ENCODE assay signal across 20 cellular contexts in genomic region chr2:239162141-239162821, GRCh38.
A peak's percentile ranks its signal among the peaks of the same experiment; 100 is the strongest.
DNase-seq lines count a peak whose midpoint lies in the region; ATAC-seq and TF ChIP-seq lines count a peak whose summit lies in the region.
"Had no signal": no experiment of that assay in that cellular context is flagged by ENCODE, and none has a peak within 500 bp of the region (broad histone marks: within the 10 kb centered on the region; RNA-seq: fewer than 3 reads in every experiment).

No MANE protein-coding gene starts in this region.

- H3K4me3 ChIP-seq in BLaER1 = 0 out of 2 replicates have a peak overlapping the region, but pooled peaks have one; percentile 3
- H3K4me3 ChIP-seq in osteoblast (ENCODE audit: insufficient read depth, low read length) = no peak overlapping the region
- H3K4me3 ChIP-seq: coronary artery had no signal

- H3K36me3 ChIP-seq in BLaER1 (peaks cover 9% of the 10 kb centered on the region), osteoblast (ENCODE audit: insufficient read depth, low read length) (no peaks in the 10 kb centered on the region)

- peak overlapping the region; percentile 42; the same call in 1 of the 2 replicates for H3K9ac ChIP-seq in BLaER1

- H3K27me3 ChIP-seq in BLaER1 = no peaks in the 10 kb centered on the region
- H3K27me3 ChIP-seq in osteoblast (ENCODE audit: insufficient read depth, low read length) = no peaks in the 10 kb centered on the region

- TF ChIP-seq CTCF in CD14-positive monocyte (IDR thresholded peaks at IDR 0.05) = no peak
- TF ChIP-seq CTCF in osteoblast (IDR thresholded peaks at IDR 0.05; ENCODE audit: extremely low read depth, low read depth, low read length) = no peak

- peaks cover 7% of the 10 kb centered on the region for H3K4me1 Mint-ChIP-seq in CD14-positive monocyte

- DNase-seq in CD14-positive monocyte (ENCODE audit: low spot score) (peak; percentile 37), left ventricle myocardium superior (peak; percentile 23), osteoblast (ENCODE audit: insufficient read length, low spot score, missing footprints) (peak; percentile 32), Ammon's horn (ENCODE audit: low spot score) (no peak)
- DNase-seq: activated CD8-positive, alpha-beta memory T cell treated with anti-CD3 and anti-CD28 coated beads for 24 hours; activated gamma-delta T cell; Karpas-422; NCI-H2081; NCI-H446 treated with DMSO at 0.1 percent for 48 hours; NK-92 treated with Interleukin-12 subunit alpha and Interleukin-12 subunit beta, amount 100 ng/mL, for 24 hours; occipital lobe; stimulated activated naive CD4-positive, alpha-beta T cell; T-helper 9 cell had no signal

- ATAC-seq in left ventricle myocardium superior (no peak), GM21786 (IDR thresholded peaks at IDR 0.05; ENCODE audit: unreplicated experiment) (no peak), GM19035 (IDR thresholded peaks at IDR 0.05; ENCODE audit: unreplicated experiment) (no peak), HG03280 (IDR thresholded peaks at IDR 0.05; ENCODE audit: unreplicated experiment) (no peak)
- ATAC-seq: activated CD4-positive, CD25-positive, alpha-beta regulatory T cell treated with anti-CD3 and anti-CD28 coated beads, Interleukin-2, amount 50 U/mL, for 24 hours; SK-N-SH treated with all-trans-retinoic acid at 6 μM for 48 hours had no signal

- peaks cover 9% of the 10 kb centered on the region; the same call in 1 of the 2 replicates for H4K20me1 ChIP-seq in BLaER1
- H4K20me1 ChIP-seq in osteoblast (ENCODE audit: insufficient read depth, low read length) = no peaks in the 10 kb centered on the region

- peak overlapping the region in 5 of 7 donors; percentile 15 to 83 (median 46) for H3K27ac Mint-ChIP-seq in CD14-positive monocyte

- peaks cover 79 to 90% of the 10 kb centered on the region in 2 donors for H3K36me3 Mint-ChIP-seq in CD14-positive monocyte

- H3K27me3 Mint-ChIP-seq in CD14-positive monocyte (ENCODE audit: low read depth in 3 of 3) = peaks cover 0 to 2% (median 1%) of the 10 kb centered on the region in 3 donors

- no peak overlapping the region for H2AFZ ChIP-seq in osteoblast (ENCODE audit: low read length)

- H3K4me3 Mint-ChIP-seq in CD14-positive monocyte = no peak overlapping the region

- H3K4me1 ChIP-seq in BLaER1 = peaks cover 84% of the 10 kb centered on the region
- H3K4me1 ChIP-seq in osteoblast (ENCODE audit: insufficient read depth, low read length) = no peaks in the 10 kb centered on the region

- peak overlapping the region; percentile 65 for H3K27ac ChIP-seq in BLaER1
- no peak overlapping the region for H3K27ac ChIP-seq in osteoblast (ENCODE audit: low read depth, low read length)
- H3K27ac ChIP-seq: coronary artery had no signal

- intact Hi-C loops in CD14-positive monocyte (cut with micrococcal nuclease) (no loop called here), left ventricle myocardium superior (cut with micrococcal nuclease) (no loop called here)

- H3K9me3 ChIP-seq in BLaER1 (no peaks in the 10 kb centered on the region), osteoblast (ENCODE audit: low read depth, low read length) (no peaks in the 10 kb centered on the region)

- H3K79me2 ChIP-seq in osteoblast (ENCODE audit: insufficient read depth, low read length) = no peaks in the 10 kb centered on the region

- peaks cover 0 to 4% (median 2%) of the 10 kb centered on the region in 7 donors for H3K9me3 Mint-ChIP-seq in CD14-positive monocyte

- H3K4me2 ChIP-seq in BLaER1 (peak overlapping the region; percentile 91), osteoblast (ENCODE audit: insufficient read depth, low read length) (no peak overlapping the region)
